8 cellular contexts compared by ENCODE assay signal in genomic region chr1:2044510-2045319, GRCh38. TPM values are rescaled to one million over a fixed set of nuclear protein-coding genes. Genes with fewer than 3 reads are reported as not detected.
A peak's percentile ranks its signal among the peaks of the same experiment; 100 is the strongest.
DNase-seq lines count a peak whose midpoint lies in the region; ATAC-seq lines count a peak whose summit lies in the region.

No MANE protein-coding gene starts in this region.

- H2AK5ac ChIP-seq in mesendoderm (ENCODE audit: low read length): no peak overlapping the region

- H2BK15ac ChIP-seq in mesendoderm (replicated peaks; ENCODE audit: low read depth): no peak overlapping the region

- no peak overlapping the region for H3K27ac ChIP-seq in effector memory CD4-positive, alpha-beta T cell (ENCODE audit: insufficient read depth, low read length, poor library complexity, severe bottlenecking)
- H3K27ac ChIP-seq in mesendoderm (ENCODE audit: low read depth, low read length): no peak overlapping the region

- no CpG with 5 or more reads among the region's 75 CpGs for WGBS in mesendoderm (ENCODE audit: extremely low coverage, insufficient coverage, low lambda C conversion rate)

- H3K9ac ChIP-seq in mesendoderm (ENCODE audit: low read length): peak overlapping the region; percentile 53

- H3K36me3 ChIP-seq in effector memory CD4-positive, alpha-beta T cell (ENCODE audit: control insufficient read depth, insufficient read depth, low read length): no peaks in the 10 kb centered on the region
- no peaks in the 10 kb centered on the region for H3K36me3 ChIP-seq in mesendoderm (ENCODE audit: control insufficient read depth, insufficient read depth, low read length)

- H2BK120ac ChIP-seq in mesendoderm (ENCODE audit: low read depth, low read length): no peak overlapping the region

- H2BK5ac ChIP-seq in mesendoderm (ENCODE audit: low read length): no peak overlapping the region

- no peaks in the 10 kb centered on the region for H3K27me3 ChIP-seq in effector memory CD4-positive, alpha-beta T cell (replicated peaks; ENCODE audit: control insufficient read depth, insufficient read depth, low read length, poor library complexity, severe bottlenecking)
- no peaks in the 10 kb centered on the region for H3K27me3 ChIP-seq in mesendoderm (ENCODE audit: insufficient read depth, low read length, poor library complexity)

- DNase-seq in NCI-H510A treated with DMSO at 0.1 percent for 48 hours (lab: John Stamatoyannopoulos, UW): peak; percentile 47
- DNase-seq in NCI-H510A (lab: John Stamatoyannopoulos, UW): no peak
- peak; percentile 85 for DNase-seq in NCI-H2227 (lab: John Stamatoyannopoulos, UW; ENCODE audit: unreplicated experiment)
- peak; percentile 95 for DNase-seq in activated CD8-positive, alpha-beta memory T cell treated with anti-CD3 and anti-CD28 coated beads for 24 hours
- peak; percentile 67 to 72 (median 68) for DNase-seq in effector memory CD4-positive, alpha-beta T cell
- DNase-seq in mesendoderm: peak; percentile 52
- peak; percentile 47 to 71 for DNase-seq in stimulated activated CD8-positive, alpha-beta memory T cell treated with anti-CD3 and anti-CD28 coated beads, Interleukin-15, amount 100 ng/mL, for 4 hours (ENCODE audit: low read depth in 2 of 2)

- H4K8ac ChIP-seq in mesendoderm (ENCODE audit: low read depth, low read length): no peak overlapping the region

- peak overlapping the region; percentile 80 for H3K56ac ChIP-seq in mesendoderm (ENCODE audit: low read length)

- peak overlapping the region; percentile 25 for H3K4me3 ChIP-seq in effector memory CD4-positive, alpha-beta T cell (ENCODE audit: insufficient read depth, low read depth, low read length, poor library complexity, severe bottlenecking)
- no peak overlapping the region for H3K4me3 ChIP-seq in mesendoderm (ENCODE audit: low read length)

- H3K18ac ChIP-seq in mesendoderm (ENCODE audit: low read length): no peak overlapping the region

- no peaks in the 10 kb centered on the region for H3K79me1 ChIP-seq in mesendoderm (ENCODE audit: low read length)

- ATAC-seq in HG03045 (IDR thresholded peaks at IDR 0.05; ENCODE audit: unreplicated experiment): no peak

- no peak overlapping the region for H3K4me2 ChIP-seq in mesendoderm (ENCODE audit: low read length)

- no peak overlapping the region for H3K23ac ChIP-seq in mesendoderm (ENCODE audit: low read length)

- H3K4ac ChIP-seq in mesendoderm (ENCODE audit: low read depth, low read length): peak overlapping the region; percentile 43

- H4K5ac ChIP-seq in mesendoderm (ENCODE audit: low read length): no peak overlapping the region

- H3K4me1 ChIP-seq in effector memory CD4-positive, alpha-beta T cell (ENCODE audit: control insufficient read depth, insufficient read depth, low read length, poor library complexity, severe bottlenecking): peaks cover 13% of the 10 kb centered on the region
- no peaks in the 10 kb centered on the region for H3K4me1 ChIP-seq in mesendoderm (ENCODE audit: control insufficient read depth, low read depth, low read length)

- no peaks in the 10 kb centered on the region for H3K9me3 ChIP-seq in effector memory CD4-positive, alpha-beta T cell (ENCODE audit: control insufficient read depth, low read length)

- H3K79me2 ChIP-seq in mesendoderm (ENCODE audit: control insufficient read depth, insufficient read depth, low read length): no peaks in the 10 kb centered on the region

RNA-seq across cellular contexts. Expression of gene PRKCZ, which starts 5.5 kb away (rescaled TPM):
- polyA plus RNA-seq in mesendoderm (2013, experiment 1 of 2): 19.4 TPM
- polyA plus RNA-seq in mesendoderm (2013, experiment 2 of 2): 19.8 TPM

RNA-seq across cellular contexts. Expression of gene GABRD, which starts 25.6 kb away (rescaled TPM):
- 0.07 TPM for polyA plus RNA-seq in mesendoderm (2013, experiment 1 of 2)
- 0.13 TPM for polyA plus RNA-seq in mesendoderm (2013, experiment 2 of 2)

RNA-seq across cellular contexts. Expression of gene CFAP74, which starts 41.1 kb away (rescaled TPM):
- polyA plus RNA-seq in mesendoderm (2013, experiment 1 of 2): 0.03 TPM
- polyA plus RNA-seq in mesendoderm (2013, experiment 2 of 2): 0.06 TPM
